ENCODE assay signal across 15 cellular contexts in the genomic region with DNA sequence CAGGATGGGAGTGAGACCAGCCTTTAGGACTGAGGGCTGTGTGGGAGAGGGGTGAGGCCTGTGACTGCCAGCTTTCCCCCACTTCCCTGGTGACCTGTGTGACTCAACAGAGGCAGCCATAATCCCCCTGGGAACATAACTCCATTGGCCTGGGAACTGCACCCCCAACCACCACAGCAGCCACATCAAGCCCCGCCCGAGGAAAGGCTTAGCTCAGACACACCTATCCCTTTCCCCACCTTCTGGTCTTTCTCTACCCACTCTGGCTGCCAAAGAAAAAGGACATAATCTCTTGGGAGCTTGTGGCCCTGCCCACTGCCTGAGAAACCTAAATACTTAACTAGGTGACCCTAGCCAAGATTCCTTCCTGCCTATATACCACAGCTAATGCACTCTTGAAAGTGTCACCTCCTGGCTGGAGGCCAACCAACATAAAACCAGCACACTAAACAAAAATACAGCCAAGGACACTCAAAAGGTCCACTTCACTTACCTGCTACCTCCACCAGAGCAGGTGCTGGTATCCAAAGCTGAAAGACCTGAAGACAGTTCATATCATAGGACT.
"Had no signal": no experiment of that assay in that cellular context is flagged by ENCODE, and none has a peak within 500 bp of the region (broad histone marks: within the 10 kb centered on the region; RNA-seq: fewer than 3 reads in every experiment).

No MANE protein-coding gene starts in this region.

- DNase-seq: activated CD4-positive, alpha-beta T cell treated with anti-CD3 and anti-CD28 coated beads, Interleukin-2, amount 50 U/mL, for 4 hours; activated gamma-delta T cell; effector CD4-positive, alpha-beta T cell; esophagus squamous epithelium; heart right ventricle; kidney glomerular epithelial cell; left ventricle myocardium inferior; retina; stimulated activated CD4-positive, alpha-beta T cell treated with anti-CD3 and anti-CD28 coated beads, Interleukin-12 subunit alpha, Interleukin-12 subunit beta, amount 100 ng/mL, for 4 hours; stimulated activated CD4-positive, alpha-beta T cell treated with anti-CD3 and anti-CD28 coated beads, Interleukin-1b, Interleukin-23, amount 100 ng/mL, for 48 hours; stimulated activated naive CD8-positive, alpha-beta T cell treated with anti-CD3 and anti-CD28 coated beads, Interleukin-15, Interleukin-2, amounts not matched to agents 100 U/mL and 50 U/mL, for 24 hours; substantia nigra; transverse colon; uterus; WERI-Rb-1 had no signal

- H3K4me3 ChIP-seq: esophagus squamous epithelium, heart right ventricle, left ventricle myocardium inferior, transverse colon, uterus had no signal

- H3K27me3 ChIP-seq: esophagus squamous epithelium, heart right ventricle, transverse colon, uterus had no signal

- H3K9me3 ChIP-seq: esophagus squamous epithelium, transverse colon, uterus had no signal

- H3K27ac ChIP-seq: esophagus squamous epithelium, heart right ventricle, left ventricle myocardium inferior, transverse colon, uterus, WERI-Rb-1 had no signal

- H3K36me3 ChIP-seq: esophagus squamous epithelium, heart right ventricle, left ventricle myocardium inferior, transverse colon, uterus, WERI-Rb-1 had no signal

- H3K4me1 ChIP-seq: esophagus squamous epithelium, heart right ventricle, left ventricle myocardium inferior, transverse colon, uterus had no signal
